ENCODE assay signal across 28 cellular contexts in the genomic region with DNA sequence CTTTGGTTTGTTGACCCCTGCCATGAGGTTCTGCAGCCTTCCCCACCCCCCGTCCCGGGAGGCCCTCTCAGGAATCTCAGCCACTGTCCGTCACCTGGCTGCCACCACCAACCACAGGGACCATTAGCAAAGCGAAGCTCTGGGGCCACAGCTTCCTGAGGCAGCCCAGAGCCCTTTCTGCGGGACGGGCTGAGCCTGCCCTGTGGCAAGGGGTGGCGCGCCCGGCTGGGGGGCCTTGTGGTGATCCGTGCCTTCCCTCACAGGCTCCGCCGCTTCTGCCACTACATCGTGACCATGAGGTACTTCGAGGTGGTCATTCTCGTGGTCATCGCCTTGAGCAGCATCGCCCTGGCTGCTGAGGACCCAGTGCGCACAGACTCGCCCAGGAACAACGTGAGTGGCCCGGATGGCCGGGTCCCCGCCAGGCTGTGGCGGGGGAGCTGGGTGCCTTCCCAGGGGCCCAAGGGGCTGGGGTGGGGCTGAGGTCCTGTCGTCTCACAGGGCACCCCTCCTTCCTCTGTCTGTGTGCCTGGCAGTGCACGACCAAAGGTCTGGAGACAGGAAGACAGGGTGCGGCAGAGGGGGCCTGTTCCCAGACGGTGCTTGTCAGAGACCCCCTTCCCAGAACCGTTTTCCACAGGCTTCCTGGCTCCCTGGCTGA.
DNase-seq lines count a peak whose midpoint lies in the region; ATAC-seq and TF ChIP-seq lines count a peak whose summit lies in the region.
"Had no signal": no experiment of that assay in that cellular context is flagged by ENCODE, and none has a peak within 500 bp of the region (broad histone marks: within the 10 kb centered on the region; RNA-seq: fewer than 3 reads in every experiment).

No MANE protein-coding gene starts in this region.

- CTCF ChIA-PET in SK-N-SH (lab: Yijun Ruan, JAX): no interaction called here
- CTCF ChIA-PET in activated B cell treated with CpG ODN at 0.5 μM for 24 hours (lab: Charles Lee): no interaction called here

- peak; percentile 13 for DNase-seq in SK-N-SH
- DNase-seq in activated B cell treated with CpG ODN at 0.5 μM for 24 hours: peak; percentile 10
- DNase-seq in iPS-NIHi7 (ENCODE audit: extremely low spot score): peak; percentile 8
- peak; percentile 48 to 71 for DNase-seq in suprapubic skin (ENCODE audit: low spot score in 2 of 2)
- no peak for DNase-seq in NCI-H187 (lab: John Stamatoyannopoulos, UW)
- DNase-seq in NCI-H2081 (lab: John Stamatoyannopoulos, UW): no peak
- DNase-seq: activated CD4-positive, CD25-positive, alpha-beta regulatory T cell treated with anti-CD3 and anti-CD28 coated beads, Interleukin-2, amount 50 U/mL, for 72 hours; activated naive CD4-positive, alpha-beta T cell treated with anti-CD3 and anti-CD28 coated beads for 36 hours; activated T-cell treated with anti-CD3 and anti-CD28 coated beads, Interleukin-2, amount 50 U/mL, for 4 hours; effector CD8-positive, alpha-beta T cell; EL; erythroblast; kidney glomerular epithelial cell; NCI-H1092; NCI-H187 treated with DMSO at 0.1 percent for 48 hours; NCI-H748 treated with DMSO at 0.1 percent for 48 hours; stimulated activated CD4-positive, alpha-beta T cell treated with anti-CD3 and anti-CD28 coated beads, Interleukin-4, amount 100 ng/mL, for 4 hours had no signal

- no peak overlapping the region for H3K9ac ChIP-seq in SK-N-SH
- H3K9ac ChIP-seq: parathyroid adenoma had no signal

- TF ChIP-seq POLR2A in suprapubic skin (IDR thresholded peaks at IDR 0.05): no peak

- H3K4me2 ChIP-seq in SK-N-SH: no peak overlapping the region

- TF ChIP-seq EP300 in SK-N-SH (IDR thresholded peaks at IDR 0.05; ENCODE audit: borderline replicate concordance in 1 of 2, low read depth in 1 of 2, low read length in 1 of 2) (no peak), suprapubic skin (IDR thresholded peaks at IDR 0.05) (no peak)

- H3K79me2 ChIP-seq in SK-N-SH (ENCODE audit: insufficient read depth): no peaks in the 10 kb centered on the region
- H3K79me2 ChIP-seq: parathyroid adenoma had no signal

- H3K27ac ChIP-seq in SK-N-SH (ENCODE audit: low read depth in 2 of 2, low read length in 1 of 2) (no peak overlapping the region), suprapubic skin (no peak overlapping the region)
- H3K27ac ChIP-seq: 22Rv1, adrenal gland, body of pancreas, parathyroid adenoma, vagina had no signal

- H3K36me3 ChIP-seq in SK-N-SH (replicated peaks in 1 of 2; ENCODE audit: control insufficient read depth in 1 of 2, insufficient read depth in 2 of 2, low read length in 1 of 2) (no peaks in the 10 kb centered on the region), suprapubic skin (no peaks in the 10 kb centered on the region)
- H3K36me3 ChIP-seq: adrenal gland, vagina had no signal

- H3K9me3 Mint-ChIP-seq in activated B cell treated with CpG ODN at 0.5 μM for 24 hours: no peaks in the 10 kb centered on the region
- H3K9me3 Mint-ChIP-seq: activated naive CD4-positive, alpha-beta T cell treated with anti-CD3 and anti-CD28 coated beads for 36 hours; activated T-cell treated with anti-CD3 and anti-CD28 coated beads, Interleukin-2, amount 50 U/mL, for 4 hours; CD4-positive, alpha-beta T cell; IgD-negative memory B cell; stimulated activated memory B cell treated with anti-CD40 and anti-IgM and Interleukin-4, amounts not matched to agents 10 μg/mL and 1 μg/mL and 100 μg/mL, for 72 hours had no signal

- no peak overlapping the region for H3K4me3 Mint-ChIP-seq in activated B cell treated with CpG ODN at 0.5 μM for 24 hours
- H3K4me3 Mint-ChIP-seq: activated naive CD4-positive, alpha-beta T cell treated with anti-CD3 and anti-CD28 coated beads for 36 hours; activated T-cell treated with anti-CD3 and anti-CD28 coated beads, Interleukin-2, amount 50 U/mL, for 4 hours; CD4-positive, alpha-beta T cell; stimulated activated memory B cell treated with anti-CD40 and anti-IgM and Interleukin-4, amounts not matched to agents 10 μg/mL and 1 μg/mL and 100 μg/mL, for 72 hours had no signal

- H3K9me3 ChIP-seq in SK-N-SH (no peaks in the 10 kb centered on the region), suprapubic skin (no peaks in the 10 kb centered on the region)
- H3K9me3 ChIP-seq: adrenal gland, body of pancreas, vagina had no signal

- TF ChIP-seq CTCF in SK-N-SH (IDR thresholded peaks at IDR 0.05): no peak
- TF ChIP-seq CTCF in activated B cell treated with CpG ODN at 0.5 μM for 24 hours (IDR thresholded peaks at IDR 0.05): no peak
- no peak for TF ChIP-seq CTCF in suprapubic skin (IDR thresholded peaks at IDR 0.05)

- 55% methylated on average over 15 of the region's 29 CpGs for WGBS in SK-N-SH (ENCODE audit: low lambda C conversion rate)
- 98% methylated on average over 14 of the region's 29 CpGs for WGBS in suprapubic skin

- no peak overlapping the region for H2AFZ ChIP-seq in SK-N-SH (ENCODE audit: low read depth)
- H2AFZ ChIP-seq: parathyroid adenoma had no signal

- H3K27me3 ChIP-seq in SK-N-SH (ENCODE audit: insufficient read depth) (no peaks in the 10 kb centered on the region), suprapubic skin (peaks cover 19% of the 10 kb centered on the region)
- H3K27me3 ChIP-seq: adrenal gland, body of pancreas, vagina had no signal

- H3K36me3 Mint-ChIP-seq in activated B cell treated with CpG ODN at 0.5 μM for 24 hours (ENCODE audit: low read depth): no peaks in the 10 kb centered on the region
- H3K36me3 Mint-ChIP-seq: stimulated activated memory B cell treated with anti-CD40 and anti-IgM and Interleukin-4, amounts not matched to agents 10 μg/mL and 1 μg/mL and 100 μg/mL, for 72 hours had no signal

- ATAC-seq in SK-N-SH treated with all-trans-retinoic acid at 6 μM for 48 hours (no peak), activated B cell treated with CpG ODN at 0.5 μM for 24 hours (ENCODE audit: low read depth) (no peak), GM19035 (IDR thresholded peaks at IDR 0.05; ENCODE audit: unreplicated experiment) (no peak)
- ATAC-seq: activated T-cell treated with anti-CD3 and anti-CD28 coated beads, Interleukin-2, amount 50 U/mL, for 4 hours; body of pancreas; right cardiac atrium; stimulated activated memory B cell treated with anti-CD40 and anti-IgM and Interleukin-4, amounts not matched to agents 10 μg/mL and 1 μg/mL and 100 μg/mL, for 72 hours had no signal

- H3K9me2 ChIP-seq in SK-N-SH: no peaks in the 10 kb centered on the region

- no peaks in the 10 kb centered on the region for H3K4me1 Mint-ChIP-seq in activated B cell treated with CpG ODN at 0.5 μM for 24 hours
- H3K4me1 Mint-ChIP-seq: stimulated activated memory B cell treated with anti-CD40 and anti-IgM and Interleukin-4, amounts not matched to agents 10 μg/mL and 1 μg/mL and 100 μg/mL, for 72 hours had no signal

- POLR2A ChIA-PET in SK-N-SH (lab: Yijun Ruan, JAX) (no interaction called here), activated B cell treated with CpG ODN at 0.5 μM for 24 hours (lab: Charles Lee) (no interaction called here)

- TF ChIP-seq RAD21 in SK-N-SH (IDR thresholded peaks at IDR 0.05; ENCODE audit: low read length): no peak

- H3K4me1 ChIP-seq in SK-N-SH (ENCODE audit: control insufficient read depth in 1 of 2, insufficient read depth in 2 of 2, low read depth in 1 of 2, low read length in 1 of 2) (no peaks in the 10 kb centered on the region; a peak in 1 of 4 replicates), suprapubic skin (no peaks in the 10 kb centered on the region)
- H3K4me1 ChIP-seq: adrenal gland, body of pancreas, parathyroid adenoma, vagina had no signal

- H3F3A ChIP-seq in SK-N-SH (replicated peaks; ENCODE audit: insufficient read depth): no peaks in the 10 kb centered on the region

- H3K27ac Mint-ChIP-seq in activated B cell treated with CpG ODN at 0.5 μM for 24 hours: peak overlapping the region; percentile 41
- H3K27ac Mint-ChIP-seq: activated naive CD4-positive, alpha-beta T cell treated with anti-CD3 and anti-CD28 coated beads for 36 hours; CD4-positive, alpha-beta T cell; stimulated activated memory B cell treated with anti-CD40 and anti-IgM and Interleukin-4, amounts not matched to agents 10 μg/mL and 1 μg/mL and 100 μg/mL, for 72 hours had no signal

- no peak overlapping the region for H3K4me3 ChIP-seq in SK-N-SH (ENCODE audit: low read depth in 2 of 2, low read length in 1 of 2)
- no peak overlapping the region for H3K4me3 ChIP-seq in suprapubic skin
- H3K4me3 ChIP-seq: adrenal gland, body of pancreas, vagina had no signal

- H4K20me1 ChIP-seq in SK-N-SH (ENCODE audit: insufficient read depth): no peaks in the 10 kb centered on the region

- peaks cover 15% of the 10 kb centered on the region for H3K27me3 Mint-ChIP-seq in activated B cell treated with CpG ODN at 0.5 μM for 24 hours

- intact Hi-C loops in activated B cell treated with CpG ODN at 0.5 μM for 24 hours (cut with micrococcal nuclease): no loop called here

TF ChIP-seq in SK-N-SH, 30 proteins besides CTCF, POLR2A, EP300 and RAD21:
- TF ChIP-seq RXRA (IDR thresholded peaks at IDR 0.05; ENCODE audit: borderline replicate concordance, low read depth): no peak
TF ChIP-seq in SK-N-SH: peak in this region for 0.

TF ChIP-seq in SK-N-SH treated with all-trans-retinoic acid at 6 μM for 48 hours, 23 proteins besides CTCF, POLR2A, EP300 and RAD21 (continues in another document):
- TF ChIP-seq, protein P1, sequence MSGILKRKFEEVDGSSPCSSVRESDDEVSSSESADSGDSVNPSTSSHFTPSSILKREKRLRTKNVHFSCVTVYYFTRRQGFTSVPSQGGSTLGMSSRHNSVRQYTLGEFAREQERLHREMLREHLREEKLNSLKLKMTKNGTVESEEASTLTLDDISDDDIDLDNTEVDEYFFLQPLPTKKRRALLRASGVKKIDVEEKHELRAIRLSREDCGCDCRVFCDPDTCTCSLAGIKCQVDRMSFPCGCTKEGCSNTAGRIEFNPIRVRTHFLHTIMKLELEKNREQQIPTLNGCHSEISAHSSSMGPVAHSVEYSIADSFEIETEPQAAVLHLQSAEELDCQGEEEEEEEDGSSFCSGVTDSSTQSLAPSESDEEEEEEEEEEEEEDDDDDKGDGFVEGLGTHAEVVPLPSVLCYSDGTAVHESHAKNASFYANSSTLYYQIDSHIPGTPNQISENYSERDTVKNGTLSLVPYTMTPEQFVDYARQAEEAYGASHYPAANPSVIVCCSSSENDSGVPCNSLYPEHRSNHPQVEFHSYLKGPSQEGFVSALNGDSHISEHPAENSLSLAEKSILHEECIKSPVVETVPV (CRISPR knock-in tag; IDR thresholded peaks at IDR 0.05): no peak
- no peak for TF ChIP-seq ARNTL (CRISPR knock-in tag; IDR thresholded peaks at IDR 0.05; ENCODE audit: borderline replicate concordance, low read depth)
- TF ChIP-seq, protein P2, sequence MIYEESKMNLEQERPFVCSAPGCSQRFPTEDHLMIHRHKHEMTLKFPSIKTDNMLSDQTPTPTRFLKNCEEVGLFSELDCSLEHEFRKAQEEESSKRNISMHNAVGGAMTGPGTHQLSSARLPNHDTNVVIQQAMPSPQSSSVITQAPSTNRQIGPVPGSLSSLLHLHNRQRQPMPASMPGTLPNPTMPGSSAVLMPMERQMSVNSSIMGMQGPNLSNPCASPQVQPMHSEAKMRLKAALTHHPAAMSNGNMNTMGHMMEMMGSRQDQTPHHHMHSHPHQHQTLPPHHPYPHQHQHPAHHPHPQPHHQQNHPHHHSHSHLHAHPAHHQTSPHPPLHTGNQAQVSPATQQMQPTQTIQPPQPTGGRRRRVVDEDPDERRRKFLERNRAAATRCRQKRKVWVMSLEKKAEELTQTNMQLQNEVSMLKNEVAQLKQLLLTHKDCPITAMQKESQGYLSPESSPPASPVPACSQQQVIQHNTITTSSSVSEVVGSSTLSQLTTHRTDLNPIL (CRISPR knock-in tag; IDR thresholded peaks at IDR 0.05; ENCODE audit: low read depth): no peak
- TF ChIP-seq GLIS3 (CRISPR knock-in tag; IDR thresholded peaks at IDR 0.05): no peak

Comparison
In these comparisons a context has a peak if more than half of its experiments do, and no peak if none do; other contexts are left out.
1. DNase-seq: peak in SK-N-SH (single experiment), activated B cell treated with CpG ODN at 0.5 μM for 24 hours (single experiment), iPS-NIHi7 (single experiment) and suprapubic skin (2 of 2); none in NCI-H187 (0 of 2) and NCI-H2081 (0 of 2).